Comparison of ENCODE assay signal across 20 cellular contexts in genomic region chr10:19946791-19947190, GRCh38.
DNase-seq lines count a peak whose midpoint lies in the region; ATAC-seq and TF ChIP-seq lines count a peak whose summit lies in the region.
"Had no signal": no experiment of that assay in that cellular context is flagged by ENCODE, and none has a peak within 500 bp of the region (broad histone marks: within the 10 kb centered on the region; RNA-seq: fewer than 3 reads in every experiment).

No MANE protein-coding gene starts in this region.

- H3K27me3 ChIP-seq in subcutaneous abdominal adipose tissue (ENCODE audit: control insufficient read depth in 5 of 5, insufficient read depth in 4 of 5, low read length in 5 of 5): no peaks in the 10 kb centered on the region
- H3K27me3 ChIP-seq in CD8-positive, alpha-beta T cell (ENCODE audit: insufficient read depth, low read length): no peaks in the 10 kb centered on the region
- H3K27me3 ChIP-seq: hepatocyte, ovary, thyroid gland had no signal

- no peak overlapping the region for H3K4me2 ChIP-seq in OCI-LY7 (ENCODE audit: low read length)
- H3K4me2 ChIP-seq: hepatocyte, smooth muscle cell had no signal

- no peaks in the 10 kb centered on the region for H3K36me3 Mint-ChIP-seq in CD8-positive, alpha-beta T cell

- BruUV-seq in OCI-LY7 (replicated peaks; lab: Mats Ljungman, UMichigan): no TSS peak

- no peak overlapping the region for H3K4me3 Mint-ChIP-seq in CD8-positive, alpha-beta T cell
- H3K4me3 Mint-ChIP-seq: activated CD8-positive, alpha-beta T cell treated with anti-CD3 and anti-CD28 coated beads, Interleukin-2, amount 10 ng/mL, durations not matched to agents 7 days and 5 days; CD4-positive, CD25-positive, alpha-beta regulatory T cell; central memory CD8-positive, alpha-beta T cell had no signal

- H3K9me2 ChIP-seq in OCI-LY7 (ENCODE audit: insufficient read depth, low read length): no peaks in the 10 kb centered on the region

- no peaks in the 10 kb centered on the region for H4K20me1 ChIP-seq in OCI-LY7 (ENCODE audit: insufficient read depth, low read length)

- no peak overlapping the region for H2AFZ ChIP-seq in OCI-LY7 (ENCODE audit: low read length)
- H2AFZ ChIP-seq: hepatocyte had no signal

- H3K4me1 ChIP-seq in OCI-LY7 (ENCODE audit: insufficient read depth, low read length, poor library complexity, severe bottlenecking) (no peaks in the 10 kb centered on the region), subcutaneous abdominal adipose tissue (ENCODE audit: control insufficient read depth in 5 of 5, insufficient read depth in 5 of 5, low read length in 5 of 5) (peaks cover 6 to 37% (median 28%) of the 10 kb centered on the region in 5 donors)
- H3K4me1 ChIP-seq in CD8-positive, alpha-beta T cell (ENCODE audit: insufficient read depth, low read length): no peaks in the 10 kb centered on the region
- H3K4me1 ChIP-seq: thyroid gland had no signal

- no peaks in the 10 kb centered on the region for H3K79me2 ChIP-seq in OCI-LY7 (ENCODE audit: insufficient read depth, low read depth, low read length)
- H3K79me2 ChIP-seq: hepatocyte had no signal

- no peaks in the 10 kb centered on the region for H3K9me3 Mint-ChIP-seq in CD8-positive, alpha-beta T cell

- peak; percentile 16 for DNase-seq in OCI-LY7 (ENCODE audit: low spot score)
- no peak for DNase-seq in activated CD4-positive, alpha-beta T cell treated with anti-CD3 and anti-CD28 coated beads for 48 hours
- DNase-seq in CD8-positive, alpha-beta T cell: no peak
- DNase-seq: activated CD8-positive, alpha-beta T cell treated with anti-CD3 and anti-CD28 coated beads, Interleukin-2, amount 10 ng/mL, durations not matched to agents 7 days and 5 days; CD4-positive, CD25-positive, alpha-beta regulatory T cell; DMS79; effector memory CD4-positive, alpha-beta T cell; NCI-H1048; NCI-H2171; NCI-H82; ovary; thyroid gland had no signal

- H3K27ac ChIP-seq in OCI-LY7 (ENCODE audit: low read depth, low read length, poor library complexity, severe bottlenecking) (no peak overlapping the region), subcutaneous abdominal adipose tissue (ENCODE audit: low read depth, low read length) (peak overlapping the region; percentile 39)
- no peak overlapping the region for H3K27ac ChIP-seq in CD8-positive, alpha-beta T cell (ENCODE audit: low read depth, low read length)
- H3K27ac ChIP-seq: hepatocyte, ovary, thyroid gland had no signal

- H3K9me3 ChIP-seq in OCI-LY7 (ENCODE audit: low read length): no peaks in the 10 kb centered on the region
- no peaks in the 10 kb centered on the region for H3K9me3 ChIP-seq in subcutaneous abdominal adipose tissue (ENCODE audit: control insufficient read depth in 5 of 5, low read length in 5 of 5)
- no peaks in the 10 kb centered on the region for H3K9me3 ChIP-seq in CD8-positive, alpha-beta T cell (ENCODE audit: low read length)
- H3K9me3 ChIP-seq: ovary, thyroid gland had no signal

- no peaks in the 10 kb centered on the region for H3K36me3 ChIP-seq in OCI-LY7 (ENCODE audit: insufficient read depth, low read length)
- H3K36me3 ChIP-seq in subcutaneous abdominal adipose tissue (ENCODE audit: control insufficient read depth in 5 of 5, insufficient read depth in 5 of 5, low read length in 5 of 5): no peaks in the 10 kb centered on the region
- no peaks in the 10 kb centered on the region for H3K36me3 ChIP-seq in CD8-positive, alpha-beta T cell (ENCODE audit: insufficient read depth, low read length)
- H3K36me3 ChIP-seq: ovary, thyroid gland had no signal

- intact Hi-C loops in OCI-LY7 (cut with micrococcal nuclease; ENCODE audit: unreplicated experiment): no loop called here
- intact Hi-C loops in CD8-positive, alpha-beta T cell (cut with DNase I, micrococcal nuclease): no loop called here

- no peak for TF ChIP-seq CTCF in OCI-LY7 (conservative IDR thresholded peaks at IDR 0.05; ENCODE audit: low read length)
- no peak for TF ChIP-seq CTCF in CD8-positive, alpha-beta T cell (IDR thresholded peaks at IDR 0.05)

- POLR2A ChIA-PET in OCI-LY7 (lab: Charles Lee): no interaction called here
- POLR2A ChIA-PET in CD8-positive, alpha-beta T cell (lab: Charles Lee): no interaction called here

- no peaks in the 10 kb centered on the region for H3K27me3 Mint-ChIP-seq in CD8-positive, alpha-beta T cell (ENCODE audit: low read depth)
- H3K27me3 Mint-ChIP-seq: CD4-positive, CD25-positive, alpha-beta regulatory T cell; central memory CD8-positive, alpha-beta T cell had no signal

- H3K4me3 ChIP-seq in OCI-LY7 (ENCODE audit: low read depth, low read length, poor library complexity, severe bottlenecking) (no peak overlapping the region), subcutaneous abdominal adipose tissue (ENCODE audit: low read depth in 1 of 5, low read length in 5 of 5) (no peak overlapping the region)
- H3K4me3 ChIP-seq in CD8-positive, alpha-beta T cell (ENCODE audit: low read depth, low read length): no peak overlapping the region
- H3K4me3 ChIP-seq: hepatocyte, K562, ovary, smooth muscle cell, thyroid gland had no signal

- ATAC-seq in GM18861 (IDR thresholded peaks at IDR 0.05; ENCODE audit: unreplicated experiment): peak; percentile 49
- peak; percentile 37 for ATAC-seq in GM21423 (IDR thresholded peaks at IDR 0.05; ENCODE audit: unreplicated experiment)
- ATAC-seq in CD8-positive, alpha-beta T cell: no peak
- ATAC-seq in HG03095 (IDR thresholded peaks at IDR 0.05; ENCODE audit: unreplicated experiment): no peak
- ATAC-seq: activated CD8-positive, alpha-beta T cell treated with anti-CD3 and anti-CD28 coated beads, Interleukin-2, amount 10 ng/mL, durations not matched to agents 7 days and 5 days; K562 had no signal

- no peak overlapping the region for H3K27ac Mint-ChIP-seq in CD8-positive, alpha-beta T cell
- H3K27ac Mint-ChIP-seq: activated CD8-positive, alpha-beta T cell treated with anti-CD3 and anti-CD28 coated beads, Interleukin-2, amount 10 ng/mL, durations not matched to agents 7 days and 5 days; CD4-positive, CD25-positive, alpha-beta regulatory T cell had no signal

- CTCF ChIA-PET in OCI-LY7 (lab: Charles Lee; ENCODE audit: unreplicated experiment): no interaction called here
- CTCF ChIA-PET in CD8-positive, alpha-beta T cell (lab: Charles Lee): no interaction called here

- H3K9ac ChIP-seq in subcutaneous abdominal adipose tissue (ENCODE audit: low read length in 5 of 5): no peak overlapping the region

- H3K4me1 Mint-ChIP-seq in CD8-positive, alpha-beta T cell (ENCODE audit: low read depth): no peaks in the 10 kb centered on the region
- H3K4me1 Mint-ChIP-seq: CD4-positive, CD25-positive, alpha-beta regulatory T cell; central memory CD8-positive, alpha-beta T cell had no signal

Comparison
In these comparisons a context has a peak if more than half of its experiments do, and no peak if none do; other contexts are left out.
1. ATAC-seq: peak in GM18861 (single experiment) and GM21423 (single experiment); none in CD8-positive, alpha-beta T cell (single experiment) and HG03095 (single experiment).